Comparison of ENCODE assay signal across 10 cellular contexts in the genomic region with DNA sequence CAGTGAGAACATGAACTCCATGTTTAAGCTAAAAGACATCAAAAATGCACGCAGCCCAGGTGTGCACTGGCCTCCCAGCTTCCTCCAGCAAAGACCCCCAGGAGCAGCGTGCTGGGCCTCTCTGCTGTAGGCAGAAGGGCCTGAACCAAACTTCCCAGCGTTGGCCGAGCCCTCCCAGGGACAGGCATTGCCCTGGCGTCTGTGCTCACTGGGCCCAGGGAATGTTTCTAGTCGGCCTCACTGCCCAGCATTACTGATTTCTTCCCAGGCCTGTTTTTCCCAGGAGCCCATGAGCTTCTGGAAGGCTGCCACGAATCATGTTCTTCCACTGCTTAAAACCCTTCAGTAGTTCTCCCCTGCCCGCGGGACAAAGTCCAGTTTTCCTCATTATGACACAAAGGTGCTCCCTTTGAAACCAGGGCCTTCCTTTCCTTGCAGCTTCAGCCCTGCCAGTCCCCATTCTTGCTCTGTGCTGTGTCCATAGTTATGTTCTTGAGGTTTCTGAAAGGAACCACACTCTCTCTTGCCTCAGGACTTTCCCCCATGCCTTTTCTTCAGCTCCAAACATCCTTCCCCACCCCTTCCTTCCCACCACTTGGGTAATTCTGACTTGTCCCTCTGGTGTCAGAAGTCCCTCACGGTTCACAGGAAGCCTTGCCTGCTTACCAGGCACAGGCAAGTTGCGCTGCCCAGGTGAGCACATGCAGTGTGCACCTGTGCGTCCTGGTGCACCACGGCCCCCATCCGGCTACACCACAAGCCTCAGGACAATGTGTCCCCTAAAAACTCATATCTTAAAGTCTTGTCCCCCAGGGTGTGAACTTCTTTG.
DNase-seq lines count a peak whose midpoint lies in the region; ATAC-seq and TF ChIP-seq lines count a peak whose summit lies in the region.
"Had no signal": no experiment of that assay in that cellular context is flagged by ENCODE, and none has a peak within 500 bp of the region (broad histone marks: within the 10 kb centered on the region; RNA-seq: fewer than 3 reads in every experiment).

No MANE protein-coding gene starts in this region.

- ATAC-seq in Right ventricle myocardium inferior (peak; percentile 46), body of pancreas (peak; percentile 89), WTC11 (no peak), GM18502 (IDR thresholded peaks at IDR 0.05; ENCODE audit: poor library complexity, unreplicated experiment) (no peak)

- CTCF ChIA-PET in WTC11 (lab: Charles Lee), result interaction anchor here (0.6 kb wide), 1 partner anchor 159 kb away, joined by 3 read pairs; no protein-coding TSS in a partner anchor

- H3K4me3 Mint-ChIP-seq in WTC11, result no peak overlapping the region

- intact Hi-C loops in Right ventricle myocardium inferior (cut with DNase I), result no loop called here
- intact Hi-C loops in cardiac septum (cut with DNase I), result no loop called here
- intact Hi-C loops in body of pancreas (cut with DNase I), result no loop called here
- intact Hi-C loops in transverse colon (cut with DNase I; ENCODE audit: low total_unique reads), result no loop called here

- peaks cover 7% of the 10 kb centered on the region for H3K9me3 Mint-ChIP-seq in WTC11

- H3K4me3 ChIP-seq in body of pancreas (no peak overlapping the region), transverse colon (no peak overlapping the region)

- WGBS in body of pancreas, 2 donors, result 41 to 48% methylated on average over 13 to 14 of the region's 14 CpGs
- WGBS in transverse colon (ENCODE audit: low coverage in 1 of 2), 2 donors, result 60 to 62% methylated on average over 3 to 14 of the region's 14 CpGs

- no peak overlapping the region for H3K27ac Mint-ChIP-seq in WTC11

- H3K36me3 Mint-ChIP-seq in WTC11, result no peaks in the 10 kb centered on the region

- H3K4me1 Mint-ChIP-seq in WTC11, result peaks cover 30% of the 10 kb centered on the region

- no peaks in the 10 kb centered on the region for H3K36me3 ChIP-seq in body of pancreas (replicated peaks in 1 of 2; ENCODE audit: insufficient read depth in 1 of 2, low read depth in 2 of 2)
- H3K36me3 ChIP-seq in transverse colon, result no peaks in the 10 kb centered on the region

- POLR2A ChIA-PET in WTC11 (lab: Charles Lee), result no interaction called here

- H3K9me3 ChIP-seq in body of pancreas (no peaks in the 10 kb centered on the region), transverse colon (no peaks in the 10 kb centered on the region)

- no peak for DNase-seq in Right ventricle myocardium inferior (ENCODE audit: missing footprints)
- no peak for DNase-seq in cardiac septum (ENCODE audit: low spot score)
- peak; percentile 85 to 92 (median 88) for DNase-seq in body of pancreas
- peak; percentile 38 for DNase-seq in midbrain (lab: John Stamatoyannopoulos, UW)
- peak; percentile 83 for DNase-seq in transverse colon
- no peak for DNase-seq in WTC11 (ENCODE audit: low spot score)
- DNase-seq in erythroblast (lab: John Stamatoyannopoulos, UW), result no peak
- DNase-seq: HCEC 1CT, NCI-H187 treated with DMSO at 0.1 percent for 48 hours had no signal

- peaks cover 16% of the 10 kb centered on the region for H3K4me1 ChIP-seq in body of pancreas
- peaks cover 3 to 27% (median 13%) of the 10 kb centered on the region in 4 donors for H3K4me1 ChIP-seq in transverse colon

- no peaks in the 10 kb centered on the region for H3K27me3 ChIP-seq in body of pancreas
- H3K27me3 ChIP-seq in transverse colon, result no peaks in the 10 kb centered on the region

- no peak for TF ChIP-seq EP300 in transverse colon (IDR thresholded peaks at IDR 0.05; ENCODE audit: low read depth)

- TF ChIP-seq POLR2A in body of pancreas (IDR thresholded peaks at IDR 0.05) (peak in 1 of 3 donors; percentile 20), transverse colon (IDR thresholded peaks at IDR 0.05) (no peak), erythroblast (IDR thresholded peaks at IDR 0.05; ENCODE audit: low read length) (no peak)

- in situ Hi-C loops in transverse colon (cut with MboI; ENCODE audit: low pct_ligation_motif_present in 1 of 4, low pct_unique_long_range_greater_than_20kb in 1 of 4, low sequenced_read_pairs in 3 of 4), result no loop called here

- no peaks in the 10 kb centered on the region; the same call in 1 of the 2 replicates for H3K27me3 Mint-ChIP-seq in WTC11 (ENCODE audit: low read depth)

- TF ChIP-seq CTCF in body of pancreas (IDR thresholded peaks at IDR 0.05) (no peak), transverse colon (IDR thresholded peaks at IDR 0.05) (peak in 1 of 5 experiments; percentile 18), WTC11 (IDR thresholded peaks at IDR 0.05) (no peak)

- H3K27ac ChIP-seq in body of pancreas (peak overlapping the region in 3 of 4 donors; percentile 64 to 74 (median 65)), transverse colon (peak overlapping the region; percentile 32 to 76 (median 60))

TF ChIP-seq in WTC11, 78 proteins besides CTCF, POLR2A, EP300 and RAD21:
- no peak for TF ChIP-seq ZNF423 (CRISPR knock-in tag; IDR thresholded peaks at IDR 0.05)

Comparison
In these comparisons a context has a peak if more than half of its experiments do, and no peak if none do; other contexts are left out.
1. ATAC-seq: peak in Right ventricle myocardium inferior (single experiment) and body of pancreas (single experiment); none in WTC11 (single experiment) and GM18502 (single experiment).
2. DNase-seq: peak in body of pancreas (4 of 4), midbrain (single experiment) and transverse colon (single experiment); none in Right ventricle myocardium inferior (single experiment), cardiac septum (single experiment), WTC11 (single experiment) and erythroblast (0 of 2).